25 cellular contexts compared by ENCODE assay signal in the genomic region with DNA sequence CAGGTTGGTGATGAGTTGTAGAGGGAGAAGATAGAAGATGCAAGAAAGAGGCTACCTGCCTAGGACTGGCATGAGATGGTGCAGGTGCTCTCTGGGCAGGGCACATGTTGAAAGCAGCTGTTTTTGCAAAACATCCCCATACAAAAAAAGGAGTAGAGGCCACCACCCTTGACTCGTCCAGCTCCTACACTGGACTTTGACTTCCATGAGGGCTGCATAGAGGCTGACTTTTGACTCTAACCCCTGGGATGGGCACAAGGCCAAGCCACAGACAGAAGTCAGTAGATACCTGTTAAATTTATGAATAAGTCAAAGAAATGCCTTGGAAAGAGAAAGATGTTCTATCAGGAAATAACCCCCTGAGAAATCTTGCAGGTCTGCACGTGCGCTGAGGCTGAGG.
"Had no signal": no experiment of that assay in that cellular context is flagged by ENCODE, and none has a peak within 500 bp of the region (broad histone marks: within the 10 kb centered on the region; RNA-seq: fewer than 3 reads in every experiment).

No MANE protein-coding gene starts in this region.

- H3K27me3 ChIP-seq: brain microvascular endothelial cell, left lung, testis had no signal

- H3K27ac Mint-ChIP-seq: activated CD4-positive, alpha-beta memory T cell treated with anti-CD3 and anti-CD28 coated beads, Interleukin-2, amount 10 ng/mL, durations not matched to agents 7 days and 5 days; activated T-cell treated with anti-CD3 and anti-CD28 coated beads, Interleukin-2, amount 50 U/mL, for 24 hours; nephron had no signal

- H3K4me3 Mint-ChIP-seq: activated CD4-positive, alpha-beta memory T cell treated with anti-CD3 and anti-CD28 coated beads, Interleukin-2, amount 10 ng/mL, durations not matched to agents 7 days and 5 days; activated T-cell treated with anti-CD3 and anti-CD28 coated beads, Interleukin-2, amount 50 U/mL, for 24 hours; nephron had no signal

- H3K36me3 ChIP-seq: brain microvascular endothelial cell, heart left ventricle, left lung had no signal

- H3K9ac ChIP-seq: parathyroid adenoma had no signal

- H3K4me3 ChIP-seq: heart left ventricle, left lung, lung, psoas muscle, testis had no signal

- H3K4me1 ChIP-seq: heart left ventricle, left lung, parathyroid adenoma, psoas muscle, testis had no signal

- DNase-seq: activated CD4-positive, alpha-beta memory T cell treated with anti-CD3 and anti-CD28 coated beads, Interleukin-2, amount 10 ng/mL, durations not matched to agents 7 days and 5 days; activated CD4-positive, alpha-beta T cell treated with anti-CD3 and anti-CD28 coated beads for 48 hours; activated CD8-positive, alpha-beta memory T cell treated with anti-CD3 and anti-CD28 coated beads, Interleukin-2, amount 50 U/mL, for 48 hours; activated gamma-delta T cell treated with Interleukin-2 at 50 U/mL for 16 hours; activated naive CD4-positive, alpha-beta T cell treated with anti-CD3 and anti-CD28 coated beads, Interleukin-2, amount 50 U/mL, for 16 hours; activated T-cell treated with anti-CD3 and anti-CD28 coated beads, Interleukin-2, amount 50 U/mL, for 24 hours; amniotic stem cell; brain microvascular endothelial cell; caudate nucleus; cortex of kidney; foreskin fibroblast; heart left ventricle; kidney glomerular epithelial cell; left lung; psoas muscle; stimulated activated naive CD8-positive, alpha-beta T cell treated with anti-CD3 and anti-CD28 coated beads, Interleukin-15, Interleukin-2, amounts not matched to agents 100 U/mL and 50 U/mL, for 24 hours; T-helper 9 cell; testis; trophoblast cell had no signal

- H3K27ac ChIP-seq: brain microvascular endothelial cell, heart left ventricle, left lung, parathyroid adenoma, psoas muscle, testis, VCaP had no signal

- H3K4me1 Mint-ChIP-seq: nephron had no signal

- H2AFZ ChIP-seq: parathyroid adenoma had no signal

- H3K79me2 ChIP-seq: parathyroid adenoma had no signal

- ATAC-seq: activated CD4-positive, CD25-positive, alpha-beta regulatory T cell treated with anti-CD3 and anti-CD28 coated beads, Interleukin-2, amount 50 U/mL, for 24 hours; esophagus mucosa; heart left ventricle; left lung; psoas muscle; stimulated activated naive CD8-positive, alpha-beta T cell treated with anti-CD3 and anti-CD28 coated beads, Interleukin-15, Interleukin-2, amounts not matched to agents 100 U/mL and 50 U/mL, for 24 hours had no signal

- H3K9me3 ChIP-seq: heart left ventricle, left lung, psoas muscle, testis had no signal
